ENCODE assay signal across 1 cellular context in genomic region chr3:4996223-4996765, GRCh38.
TF ChIP-seq lines count a peak whose summit lies in the region.

No MANE protein-coding gene starts in this region.

TF ChIP-seq in K562, 482 proteins besides CTCF, POLR2A, EP300 and RAD21 (continued from another document and continues in another):
- TF ChIP-seq CHD7 (IDR thresholded peaks at IDR 0.05; ENCODE audit: low read depth, low read length) (no peak), SAFB2 (IDR thresholded peaks at IDR 0.05; ENCODE audit: borderline replicate concordance, low read depth, low read length, severe bottlenecking) (no peak), MCM7 (IDR thresholded peaks at IDR 0.05) (no peak), ZBTB12 (CRISPR knock-in tag; IDR thresholded peaks at IDR 0.05) (peak; percentile 28; the same call in 1 of the 2 replicates), ZNF184 (CRISPR knock-in tag; IDR thresholded peaks at IDR 0.05) (no peak), SREBF1 (IDR thresholded peaks at IDR 0.05; ENCODE audit: borderline replicate concordance, low read depth, low read length) (no peak), JUND (IDR thresholded peaks at IDR 0.05; ENCODE audit: borderline replicate concordance, low read depth, low read length) (peak; percentile 63), JUND (tag; IDR thresholded peaks at IDR 0.05; ENCODE audit: borderline replicate concordance, low read depth, low read length) (no peak), ZBTB26 (CRISPR knock-in tag; IDR thresholded peaks at IDR 0.05) (no peak), SMARCC2 (IDR thresholded peaks at IDR 0.05; ENCODE audit: low read depth) (no peak), ZNF277 (CRISPR knock-in tag; IDR thresholded peaks at IDR 0.05; ENCODE audit: borderline replicate concordance) (no peak), MAFF (IDR thresholded peaks at IDR 0.05; ENCODE audit: low read length) (peak; percentile 94), DLX4 (CRISPR knock-in tag; IDR thresholded peaks at IDR 0.05) (no peak), ZNF239 (CRISPR knock-in tag; IDR thresholded peaks at IDR 0.05) (peak; percentile 37), SMARCA4 (IDR thresholded peaks at IDR 0.05) (no peak), THRA (IDR thresholded peaks at IDR 0.05) (no peak), HMG20A (CRISPR knock-in tag; conservative IDR thresholded peaks at IDR 0.05) (no peak), ZNF175 (CRISPR knock-in tag; IDR thresholded peaks at IDR 0.05; ENCODE audit: low read depth) (no peak), MCM3 (IDR thresholded peaks at IDR 0.05) (no peak), CBX1 (IDR thresholded peaks at IDR 0.05; ENCODE audit: low read depth) (no peak), FOXP1 (CRISPR knock-in tag; IDR thresholded peaks at IDR 0.05) (no peak), EWSR1 (IDR thresholded peaks at IDR 0.05; ENCODE audit: borderline replicate concordance, low read depth, partially characterized antibody) (no peak), C11orf30 (IDR thresholded peaks at IDR 0.05; ENCODE audit: low read depth) (no peak), MGA (IDR thresholded peaks at IDR 0.05) (no peak), NR1H2 (CRISPR knock-in tag; IDR thresholded peaks at IDR 0.05) (no peak)
